In the genomic region with DNA sequence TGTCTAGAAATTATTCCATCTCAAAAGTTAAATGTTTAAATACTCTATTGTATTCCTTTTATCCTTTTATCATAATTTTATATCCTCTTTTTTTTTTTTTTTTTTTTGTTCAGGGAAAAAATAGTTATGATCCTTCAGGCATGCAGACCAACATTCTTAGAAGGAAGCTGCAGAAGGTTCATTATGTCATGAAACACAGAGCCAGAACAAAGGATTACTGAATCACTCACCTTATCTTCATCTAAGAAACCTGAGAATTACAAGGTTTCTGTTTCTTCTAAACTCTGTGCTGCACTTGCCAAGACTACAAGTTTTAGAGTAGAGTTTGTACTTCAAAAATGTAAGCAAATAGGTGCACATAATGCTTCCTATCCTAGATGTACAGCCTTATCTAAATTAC, we compare ENCODE assay signal across 21 cellular contexts. TPM values are rescaled to one million over a fixed set of nuclear protein-coding genes. Genes with fewer than 3 reads are reported as not detected.
DNase-seq lines count a peak whose midpoint lies in the region; ATAC-seq and TF ChIP-seq lines count a peak whose summit lies in the region.
"Had no signal": no experiment of that assay in that cellular context is flagged by ENCODE, and none has a peak within 500 bp of the region (broad histone marks: within the 10 kb centered on the region; RNA-seq: fewer than 3 reads in every experiment).

No MANE protein-coding gene starts in this region.

- no peaks in the 10 kb centered on the region for H3K36me3 ChIP-seq in ectodermal cell (ENCODE audit: control insufficient read depth, insufficient read depth, low read length)
- H3K36me3 ChIP-seq: BE2C, SJSA1 had no signal

- TF ChIP-seq CTCF in nephron progenitor cell (IDR thresholded peaks at IDR 0.05) (no peak), CD14-positive monocyte (IDR thresholded peaks at IDR 0.05) (no peak)
- TF ChIP-seq CTCF in activated CD8-positive, alpha-beta T cell treated with anti-CD3 and anti-CD28 coated beads for 36 hours (IDR thresholded peaks at IDR 0.05), result no peak

- no peak for ATAC-seq in activated CD8-positive, alpha-beta T cell treated with anti-CD3 and anti-CD28 coated beads for 36 hours
- no peak for ATAC-seq in stimulated activated naive B cell treated with anti-CD40 and anti-IgM and Interleukin-4, amounts not matched to agents 10 μg/mL and 1 μg/mL and 100 μg/mL, for 72 hours (replicated peaks)
- ATAC-seq: HCT116, Right ventricle myocardium inferior had no signal

- H3K9me3 ChIP-seq in ectodermal cell (ENCODE audit: control insufficient read depth, low read length), result no peaks in the 10 kb centered on the region
- H3K9me3 ChIP-seq: BE2C, Caco-2, SJSA1 had no signal

- no peaks in the 10 kb centered on the region for H3K27me3 ChIP-seq in ectodermal cell (ENCODE audit: control insufficient read depth, insufficient read depth, low read length, poor library complexity, severe bottlenecking)
- H3K27me3 ChIP-seq: SJSA1 had no signal

- DNase-seq in OCI-M1 (lab: John Stamatoyannopoulos, UW), result peak; percentile 1
- DNase-seq in nephron progenitor cell, result no peak
- no peak for DNase-seq in CD14-positive monocyte (ENCODE audit: low spot score)
- no peak for DNase-seq in caudate nucleus (lab: John Stamatoyannopoulos, UW)
- DNase-seq in activated CD8-positive, alpha-beta T cell treated with anti-CD3 and anti-CD28 coated beads for 36 hours, result no peak
- DNase-seq in stimulated activated naive B cell treated with anti-CD40 and anti-IgM and Interleukin-4, amounts not matched to agents 10 μg/mL and 1 μg/mL and 100 μg/mL, for 72 hours, result no peak
- DNase-seq: BE2C; Caco-2; CD4-positive, alpha-beta memory T cell; DMS153; MV-4-11; NCI-H1105 treated with DMSO at 0.1 percent for 48 hours; NCI-H2029 treated with DMSO at 0.1 percent for 48 hours; NCI-H2171 treated with DMSO at 0.1 percent for 48 hours; NCI-H524 treated with DMSO at 0.1 percent for 48 hours; NCI-H82 had no signal

- POLR2A ChIA-PET in activated CD8-positive, alpha-beta T cell treated with anti-CD3 and anti-CD28 coated beads for 36 hours (lab: Charles Lee), result no interaction called here

- H3K27ac ChIP-seq in ectodermal cell (ENCODE audit: insufficient read depth, low read depth, low read length, poor library complexity, severe bottlenecking) (peak overlapping the region; percentile 78), caudate nucleus (ENCODE audit: low read depth, low read length) (no peak overlapping the region)
- H3K27ac ChIP-seq: SJSA1 had no signal

- no peak overlapping the region for H3K4me3 ChIP-seq in ectodermal cell (ENCODE audit: insufficient read depth, low read depth, low read length)
- H3K4me3 ChIP-seq: SJSA1 had no signal

- H3K36me3 Mint-ChIP-seq in nephron progenitor cell (ENCODE audit: low read depth) (peaks cover under 1% of the 10 kb centered on the region), CD14-positive monocyte (peaks cover 0 to 4% of the 10 kb centered on the region in 2 donors)
- no peaks in the 10 kb centered on the region for H3K36me3 Mint-ChIP-seq in activated CD8-positive, alpha-beta T cell treated with anti-CD3 and anti-CD28 coated beads for 36 hours (ENCODE audit: low read depth)
- no peaks in the 10 kb centered on the region for H3K36me3 Mint-ChIP-seq in stimulated activated naive B cell treated with anti-CD40 and anti-IgM and Interleukin-4, amounts not matched to agents 10 μg/mL and 1 μg/mL and 100 μg/mL, for 72 hours
- H3K36me3 Mint-ChIP-seq: CD4-positive, alpha-beta memory T cell had no signal

- H3K27ac Mint-ChIP-seq in nephron progenitor cell, result peak overlapping the region; percentile 32
- H3K27ac Mint-ChIP-seq in CD14-positive monocyte, result no peak overlapping the region
- no peak overlapping the region for H3K27ac Mint-ChIP-seq in activated CD8-positive, alpha-beta T cell treated with anti-CD3 and anti-CD28 coated beads for 36 hours
- no peak overlapping the region for H3K27ac Mint-ChIP-seq in stimulated activated naive B cell treated with anti-CD40 and anti-IgM and Interleukin-4, amounts not matched to agents 10 μg/mL and 1 μg/mL and 100 μg/mL, for 72 hours
- H3K27ac Mint-ChIP-seq: CD4-positive, alpha-beta memory T cell had no signal

- H3K4me3 Mint-ChIP-seq in nephron progenitor cell (peak overlapping the region; percentile 99), CD14-positive monocyte (no peak overlapping the region)
- H3K4me3 Mint-ChIP-seq in activated CD8-positive, alpha-beta T cell treated with anti-CD3 and anti-CD28 coated beads for 36 hours, result no peak overlapping the region
- no peak overlapping the region for H3K4me3 Mint-ChIP-seq in stimulated activated naive B cell treated with anti-CD40 and anti-IgM and Interleukin-4, amounts not matched to agents 10 μg/mL and 1 μg/mL and 100 μg/mL, for 72 hours

- peaks cover 47% of the 10 kb centered on the region for H3K4me1 ChIP-seq in ectodermal cell (ENCODE audit: control insufficient read depth, insufficient read depth, low read length)
- H3K4me1 ChIP-seq: BE2C had no signal

- intact Hi-C loops in CD14-positive monocyte (cut with micrococcal nuclease), result no loop called here
- intact Hi-C loops in activated CD8-positive, alpha-beta T cell treated with anti-CD3 and anti-CD28 coated beads for 36 hours (cut with micrococcal nuclease), result no loop called here

- H3K4me1 Mint-ChIP-seq in nephron progenitor cell, result peaks cover 87% of the 10 kb centered on the region
- H3K4me1 Mint-ChIP-seq in CD14-positive monocyte, result peaks cover 35% of the 10 kb centered on the region
- peaks cover 10% of the 10 kb centered on the region for H3K4me1 Mint-ChIP-seq in activated CD8-positive, alpha-beta T cell treated with anti-CD3 and anti-CD28 coated beads for 36 hours (ENCODE audit: low read depth)
- peaks cover 9 to 38% of the 10 kb centered on the region in 2 donors for H3K4me1 Mint-ChIP-seq in stimulated activated naive B cell treated with anti-CD40 and anti-IgM and Interleukin-4, amounts not matched to agents 10 μg/mL and 1 μg/mL and 100 μg/mL, for 72 hours

- H3K27me3 Mint-ChIP-seq in nephron progenitor cell (ENCODE audit: low read depth, poor library complexity), result no peaks in the 10 kb centered on the region
- peaks cover 40 to 44% (median 43%) of the 10 kb centered on the region in 3 donors for H3K27me3 Mint-ChIP-seq in CD14-positive monocyte (ENCODE audit: low read depth in 3 of 3)
- H3K27me3 Mint-ChIP-seq in activated CD8-positive, alpha-beta T cell treated with anti-CD3 and anti-CD28 coated beads for 36 hours, result peaks cover 45% of the 10 kb centered on the region
- H3K27me3 Mint-ChIP-seq in stimulated activated naive B cell treated with anti-CD40 and anti-IgM and Interleukin-4, amounts not matched to agents 10 μg/mL and 1 μg/mL and 100 μg/mL, for 72 hours, result peaks cover 27 to 39% of the 10 kb centered on the region in 2 donors

- CTCF ChIA-PET in activated CD8-positive, alpha-beta T cell treated with anti-CD3 and anti-CD28 coated beads for 36 hours (lab: Charles Lee), result interaction anchor here (1.4 to 1.9 kb wide), 2 partner anchors 40 to 65 kb away, joined by 4 read pairs; a partner anchor contains a TSS

- H3K9me3 Mint-ChIP-seq in nephron progenitor cell, result no peaks in the 10 kb centered on the region
- peaks cover 0 to 10% (median 6%) of the 10 kb centered on the region in 7 donors for H3K9me3 Mint-ChIP-seq in CD14-positive monocyte
- no peaks in the 10 kb centered on the region for H3K9me3 Mint-ChIP-seq in activated CD8-positive, alpha-beta T cell treated with anti-CD3 and anti-CD28 coated beads for 36 hours
- no peaks in the 10 kb centered on the region for H3K9me3 Mint-ChIP-seq in stimulated activated naive B cell treated with anti-CD40 and anti-IgM and Interleukin-4, amounts not matched to agents 10 μg/mL and 1 μg/mL and 100 μg/mL, for 72 hours
- H3K9me3 Mint-ChIP-seq: CD4-positive, alpha-beta memory T cell had no signal

RNA-seq across cellular contexts. Expression of a gene that starts 3.3 kb away (rescaled TPM):
- 26.1 TPM for polyA plus RNA-seq in ectodermal cell (2013, experiment 1 of 4)
- 34.1 TPM for polyA plus RNA-seq in ectodermal cell (2013, experiment 2 of 4)
- polyA plus RNA-seq in ectodermal cell (2013, experiment 3 of 4), result 22.6 TPM
- polyA plus RNA-seq in ectodermal cell (2013, experiment 4 of 4), result 30.4 TPM
- polyA plus RNA-seq in CD14-positive monocyte, result not detected
- under 1 TPM; 0.20 to 0.32 TPM for total RNA-seq in activated CD8-positive, alpha-beta T cell treated with anti-CD3 and anti-CD28 coated beads for 36 hours
- total RNA-seq: CD4-positive, alpha-beta memory T cell had no signal
- polyA plus RNA-seq: IgD-negative memory B cell had no signal
